In the genomic region with DNA sequence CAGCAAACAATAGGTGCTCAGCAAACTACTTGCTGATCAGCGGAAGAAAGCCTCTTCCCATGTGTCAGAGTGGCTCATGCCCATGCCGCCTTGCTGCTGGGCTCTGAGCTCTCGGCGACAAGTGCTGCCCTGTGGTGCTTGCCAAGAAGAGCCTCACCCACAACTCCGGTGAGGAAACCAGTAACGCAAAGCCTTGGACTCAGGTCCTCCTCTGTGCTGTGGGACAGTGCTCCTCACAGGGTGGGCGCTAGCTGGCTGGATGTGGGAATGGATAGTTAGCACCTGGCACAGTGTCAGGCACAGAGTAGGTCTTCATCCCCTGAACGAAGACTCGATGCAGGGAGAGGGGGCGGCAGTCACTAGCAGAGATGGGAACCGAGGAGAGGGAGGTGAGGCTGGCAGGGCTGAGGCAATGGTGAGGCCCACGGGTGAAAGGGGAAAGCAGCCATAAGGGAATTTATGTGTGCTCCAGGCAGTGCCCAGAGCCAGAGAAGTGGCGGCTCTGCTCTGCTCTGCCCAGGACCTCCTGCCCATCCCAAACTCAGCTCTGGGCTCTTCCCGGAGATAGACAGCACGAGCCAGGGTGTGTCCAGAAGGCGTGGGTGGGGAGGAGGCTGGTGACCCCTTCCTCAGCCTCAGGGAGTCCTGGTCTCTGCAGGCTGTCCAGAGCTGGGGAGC, we compare ENCODE assay signal across 2 cellular contexts.
TF ChIP-seq lines count a peak whose summit lies in the region.

No MANE protein-coding gene starts in this region.

TF ChIP-seq in SK-N-SH, 30 proteins besides CTCF, POLR2A, EP300 and RAD21 (continued from another document):
- TF ChIP-seq, protein P1, sequence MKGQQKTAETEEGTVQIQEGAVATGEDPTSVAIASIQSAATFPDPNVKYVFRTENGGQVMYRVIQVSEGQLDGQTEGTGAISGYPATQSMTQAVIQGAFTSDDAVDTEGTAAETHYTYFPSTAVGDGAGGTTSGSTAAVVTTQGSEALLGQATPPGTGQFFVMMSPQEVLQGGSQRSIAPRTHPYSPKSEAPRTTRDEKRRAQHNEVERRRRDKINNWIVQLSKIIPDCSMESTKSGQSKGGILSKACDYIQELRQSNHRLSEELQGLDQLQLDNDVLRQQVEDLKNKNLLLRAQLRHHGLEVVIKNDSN (IDR thresholded peaks at IDR 0.05; ENCODE audit: borderline replicate concordance, low read depth) = no peak
- no peak for TF ChIP-seq PBX3 (IDR thresholded peaks at IDR 0.05)
- TF ChIP-seq GABPA (IDR thresholded peaks at IDR 0.05; ENCODE audit: low read depth) = no peak
- TF ChIP-seq, protein P2, sequence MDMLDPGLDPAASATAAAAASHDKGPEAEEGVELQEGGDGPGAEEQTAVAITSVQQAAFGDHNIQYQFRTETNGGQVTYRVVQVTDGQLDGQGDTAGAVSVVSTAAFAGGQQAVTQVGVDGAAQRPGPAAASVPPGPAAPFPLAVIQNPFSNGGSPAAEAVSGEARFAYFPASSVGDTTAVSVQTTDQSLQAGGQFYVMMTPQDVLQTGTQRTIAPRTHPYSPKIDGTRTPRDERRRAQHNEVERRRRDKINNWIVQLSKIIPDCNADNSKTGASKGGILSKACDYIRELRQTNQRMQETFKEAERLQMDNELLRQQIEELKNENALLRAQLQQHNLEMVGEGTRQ (IDR thresholded peaks at IDR 0.05; ENCODE audit: borderline replicate concordance, low read depth, low read length) = no peak
- no peak for TF ChIP-seq GATA2 (CRISPR knock-in tag; IDR thresholded peaks at IDR 0.05)
- TF ChIP-seq, protein P3, sequence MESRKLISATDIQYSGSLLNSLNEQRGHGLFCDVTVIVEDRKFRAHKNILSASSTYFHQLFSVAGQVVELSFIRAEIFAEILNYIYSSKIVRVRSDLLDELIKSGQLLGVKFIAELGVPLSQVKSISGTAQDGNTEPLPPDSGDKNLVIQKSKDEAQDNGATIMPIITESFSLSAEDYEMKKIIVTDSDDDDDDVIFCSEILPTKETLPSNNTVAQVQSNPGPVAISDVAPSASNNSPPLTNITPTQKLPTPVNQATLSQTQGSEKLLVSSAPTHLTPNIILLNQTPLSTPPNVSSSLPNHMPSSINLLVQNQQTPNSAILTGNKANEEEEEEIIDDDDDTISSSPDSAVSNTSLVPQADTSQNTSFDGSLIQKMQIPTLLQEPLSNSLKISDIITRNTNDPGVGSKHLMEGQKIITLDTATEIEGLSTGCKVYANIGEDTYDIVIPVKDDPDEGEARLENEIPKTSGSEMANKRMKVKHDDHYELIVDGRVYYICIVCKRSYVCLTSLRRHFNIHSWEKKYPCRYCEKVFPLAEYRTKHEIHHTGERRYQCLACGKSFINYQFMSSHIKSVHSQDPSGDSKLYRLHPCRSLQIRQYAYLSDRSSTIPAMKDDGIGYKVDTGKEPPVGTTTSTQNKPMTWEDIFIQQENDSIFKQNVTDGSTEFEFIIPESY (IDR thresholded peaks at IDR 0.05; ENCODE audit: borderline replicate concordance, low read depth) = no peak
- TF ChIP-seq ELF1 (IDR thresholded peaks at IDR 0.05) = no peak
- no peak for TF ChIP-seq TCF12 (IDR thresholded peaks at IDR 0.05)
- no peak for TF ChIP-seq IRF3 (IDR thresholded peaks at IDR 0.05; ENCODE audit: low read depth, low read length)
- TF ChIP-seq MXI1 (IDR thresholded peaks at IDR 0.05; ENCODE audit: low read depth, low read length) = no peak
- no peak for TF ChIP-seq MEF2A (IDR thresholded peaks at IDR 0.05; ENCODE audit: borderline replicate concordance, low read depth)
- TF ChIP-seq FOXM1 (IDR thresholded peaks at IDR 0.05; ENCODE audit: low read depth) = no peak
TF ChIP-seq in SK-N-SH: peak in this region for 0.

TF ChIP-seq in SK-N-SH treated with all-trans-retinoic acid at 6 μM for 48 hours, 23 proteins besides CTCF, POLR2A, EP300 and RAD21 (continued from another document):
- TF ChIP-seq, protein P4, sequence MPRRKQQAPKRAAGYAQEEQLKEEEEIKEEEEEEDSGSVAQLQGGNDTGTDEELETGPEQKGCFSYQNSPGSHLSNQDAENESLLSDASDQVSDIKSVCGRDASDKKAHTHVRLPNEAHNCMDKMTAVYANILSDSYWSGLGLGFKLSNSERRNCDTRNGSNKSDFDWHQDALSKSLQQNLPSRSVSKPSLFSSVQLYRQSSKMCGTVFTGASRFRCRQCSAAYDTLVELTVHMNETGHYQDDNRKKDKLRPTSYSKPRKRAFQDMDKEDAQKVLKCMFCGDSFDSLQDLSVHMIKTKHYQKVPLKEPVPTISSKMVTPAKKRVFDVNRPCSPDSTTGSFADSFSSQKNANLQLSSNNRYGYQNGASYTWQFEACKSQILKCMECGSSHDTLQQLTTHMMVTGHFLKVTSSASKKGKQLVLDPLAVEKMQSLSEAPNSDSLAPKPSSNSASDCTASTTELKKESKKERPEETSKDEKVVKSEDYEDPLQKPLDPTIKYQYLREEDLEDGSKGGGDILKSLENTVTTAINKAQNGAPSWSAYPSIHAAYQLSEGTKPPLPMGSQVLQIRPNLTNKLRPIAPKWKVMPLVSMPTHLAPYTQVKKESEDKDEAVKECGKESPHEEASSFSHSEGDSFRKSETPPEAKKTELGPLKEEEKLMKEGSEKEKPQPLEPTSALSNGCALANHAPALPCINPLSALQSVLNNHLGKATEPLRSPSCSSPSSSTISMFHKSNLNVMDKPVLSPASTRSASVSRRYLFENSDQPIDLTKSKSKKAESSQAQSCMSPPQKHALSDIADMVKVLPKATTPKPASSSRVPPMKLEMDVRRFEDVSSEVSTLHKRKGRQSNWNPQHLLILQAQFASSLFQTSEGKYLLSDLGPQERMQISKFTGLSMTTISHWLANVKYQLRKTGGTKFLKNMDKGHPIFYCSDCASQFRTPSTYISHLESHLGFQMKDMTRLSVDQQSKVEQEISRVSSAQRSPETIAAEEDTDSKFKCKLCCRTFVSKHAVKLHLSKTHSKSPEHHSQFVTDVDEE (CRISPR knock-in tag; IDR thresholded peaks at IDR 0.05) = no peak
- TF ChIP-seq ZNF565 (CRISPR knock-in tag; conservative IDR thresholded peaks at IDR 0.05; ENCODE audit: low read depth) = no peak
